ENCODE assay signal across 24 cellular contexts in genomic region chr15:62868507-62868906, GRCh38.
A peak's percentile ranks its signal among the peaks of the same experiment; 100 is the strongest.
DNase-seq lines count a peak whose midpoint lies in the region; ATAC-seq and TF ChIP-seq lines count a peak whose summit lies in the region.
"Had no signal": no experiment of that assay in that cellular context is flagged by ENCODE, and none has a peak within 500 bp of the region (broad histone marks: within the 10 kb centered on the region; RNA-seq: fewer than 3 reads in every experiment).

No MANE protein-coding gene starts in this region.

- TF ChIP-seq CTCF in SK-N-SH (IDR thresholded peaks at IDR 0.05) (no peak), nephron (IDR thresholded peaks at IDR 0.05; ENCODE audit: unreplicated experiment in 3 of 3) (no peak), GM23338 (conservative IDR thresholded peaks at IDR 0.05; ENCODE audit: low read depth in 2 of 2) (no peak), upper lobe of left lung (IDR thresholded peaks at IDR 0.05) (no peak), psoas muscle (IDR thresholded peaks at IDR 0.05) (no peak)

- H2AFZ ChIP-seq in SK-N-SH (ENCODE audit: low read depth), result no peak overlapping the region
- no peak overlapping the region; the same call in 1 of the 2 replicates for H2AFZ ChIP-seq in GM23338

- no peak for DNase-seq in SK-N-SH
- DNase-seq in fibroblast of gingiva (ENCODE audit: low read depth), result peak; percentile 49
- no peak for DNase-seq in GM23338 (ENCODE audit: low spot score)
- DNase-seq in upper lobe of left lung, result no peak
- no peak for DNase-seq in T1000 (lab: John Stamatoyannopoulos, UW)
- DNase-seq in psoas muscle, result no peak
- DNase-seq: activated CD4-positive, alpha-beta memory T cell treated with anti-CD3 and anti-CD28 coated beads for 36 hours; activated CD8-positive, alpha-beta memory T cell treated with anti-CD3 and anti-CD28 coated beads, Interleukin-2, amount 50 U/mL, for 4 hours; activated naive CD4-positive, alpha-beta T cell treated with anti-CD3 and anti-CD28 coated beads, Interleukin-2, amount 50 U/mL, for 16 hours; amniotic stem cell; Kasumi-1; left ventricle myocardium superior; natural killer cell; NCI-H146; NCI-H446 treated with DMSO at 0.1 percent for 48 hours; spleen had no signal

- H3K27me3 Mint-ChIP-seq in nephron (ENCODE audit: low read depth) (peaks cover 5% of the 10 kb centered on the region), GM23338 (ENCODE audit: insufficient read depth, low read depth, poor library complexity) (no peaks in the 10 kb centered on the region)
- H3K27me3 Mint-ChIP-seq: activated CD4-positive, alpha-beta memory T cell treated with anti-CD3 and anti-CD28 coated beads for 36 hours; type B pancreatic cell had no signal

- peaks cover 5% of the 10 kb centered on the region for H3K36me3 Mint-ChIP-seq in nephron (ENCODE audit: low read depth)
- H3K36me3 Mint-ChIP-seq in GM23338 (ENCODE audit: low read depth), result no peaks in the 10 kb centered on the region
- H3K36me3 Mint-ChIP-seq: activated CD4-positive, alpha-beta memory T cell treated with anti-CD3 and anti-CD28 coated beads for 36 hours; natural killer cell; type B pancreatic cell had no signal

- intact Hi-C loops in psoas muscle (cut with DNase I), result no loop called here

- H3K4me1 ChIP-seq in SK-N-SH (ENCODE audit: control insufficient read depth in 1 of 2, insufficient read depth in 2 of 2, low read depth in 1 of 2, low read length in 1 of 2) (peaks cover 0 to 4% of the 10 kb centered on the region in 2 experiments; a peak in 1 of 4 replicates), GM23338 (ENCODE audit: insufficient read depth) (no peaks in the 10 kb centered on the region), upper lobe of left lung (no peaks in the 10 kb centered on the region), psoas muscle (no peaks in the 10 kb centered on the region)
- H3K4me1 ChIP-seq: spleen had no signal

- ATAC-seq in SK-N-SH treated with all-trans-retinoic acid at 6 μM for 48 hours (peak; percentile 63; the same call in 2 of the 3 replicates), GM23338 (no peak), upper lobe of left lung (ENCODE audit: low FRiP score in 2 of 2) (no peak), psoas muscle (no peak)
- ATAC-seq: activated CD4-positive, CD25-positive, alpha-beta regulatory T cell treated with anti-CD3 and anti-CD28 coated beads, Interleukin-2, amount 50 U/mL, for 24 hours; left ventricle myocardium superior; natural killer cell had no signal

- H3K4me3 Mint-ChIP-seq in nephron (no peak overlapping the region), GM23338 (no peak overlapping the region)
- H3K4me3 Mint-ChIP-seq: activated CD4-positive, alpha-beta memory T cell treated with anti-CD3 and anti-CD28 coated beads for 36 hours; B cell; natural killer cell; T-helper 1 cell treated with Interleukin-12 subunit alpha and Interleukin-12 subunit beta and Interleukin-4 antibody, amounts not matched to agents 30 μg/mL and 1 μg/mL, for 36 hours; type B pancreatic cell had no signal

- H3K79me2 ChIP-seq in SK-N-SH (ENCODE audit: insufficient read depth), result no peaks in the 10 kb centered on the region
- no peaks in the 10 kb centered on the region for H3K79me2 ChIP-seq in GM23338 (replicated peaks; ENCODE audit: insufficient read depth)

- H3K4me3 ChIP-seq in SK-N-SH (ENCODE audit: low read depth in 2 of 2, low read length in 1 of 2) (no peak overlapping the region), GM23338 (no peak overlapping the region), upper lobe of left lung (no peak overlapping the region), psoas muscle (no peak overlapping the region)
- H3K4me3 ChIP-seq: spleen had no signal

- H3K27ac Mint-ChIP-seq in nephron (peak overlapping the region in 2 of 3 experiments; percentile 4 to 23), GM23338 (no peak overlapping the region)
- H3K27ac Mint-ChIP-seq: activated CD4-positive, alpha-beta memory T cell treated with anti-CD3 and anti-CD28 coated beads for 36 hours; B cell; natural killer cell; T-helper 1 cell treated with Interleukin-12 subunit alpha and Interleukin-12 subunit beta and Interleukin-4 antibody, amounts not matched to agents 30 μg/mL and 1 μg/mL, for 36 hours; type B pancreatic cell had no signal

- H3K27me3 ChIP-seq in SK-N-SH (ENCODE audit: insufficient read depth) (no peaks in the 10 kb centered on the region), GM23338 (ENCODE audit: insufficient read depth) (no peaks in the 10 kb centered on the region), upper lobe of left lung (no peaks in the 10 kb centered on the region), psoas muscle (ENCODE audit: insufficient read depth in 3 of 3, low read length in 2 of 3) (no peaks in the 10 kb centered on the region)

- H3K9me3 Mint-ChIP-seq in nephron, result peaks cover 2% of the 10 kb centered on the region
- H3K9me3 Mint-ChIP-seq in GM23338, result peaks cover 6% of the 10 kb centered on the region; the same call in 2 of the 3 replicates
- H3K9me3 Mint-ChIP-seq: natural killer cell; T-helper 1 cell treated with Interleukin-12 subunit alpha and Interleukin-12 subunit beta and Interleukin-4 antibody, amounts not matched to agents 30 μg/mL and 1 μg/mL, for 36 hours; type B pancreatic cell had no signal

- peaks cover 10% of the 10 kb centered on the region for H3F3A ChIP-seq in SK-N-SH (replicated peaks; ENCODE audit: insufficient read depth)
- no peaks in the 10 kb centered on the region for H3F3A ChIP-seq in GM23338 (replicated peaks; ENCODE audit: low read depth)

- H3K27ac ChIP-seq in SK-N-SH (ENCODE audit: low read depth in 2 of 2, low read length in 1 of 2) (no peak overlapping the region), GM23338 (ENCODE audit: low read depth) (no peak overlapping the region), upper lobe of left lung (no peak overlapping the region), psoas muscle (no peak overlapping the region)
- H3K27ac ChIP-seq: 22Rv1, epithelial cell of prostate, spleen had no signal

- TF ChIP-seq EP300 in SK-N-SH (IDR thresholded peaks at IDR 0.05; ENCODE audit: borderline replicate concordance in 1 of 2, low read depth in 1 of 2, low read length in 1 of 2) (no peak), upper lobe of left lung (IDR thresholded peaks at IDR 0.05) (no peak)

- CTCF ChIA-PET in SK-N-SH (lab: Yijun Ruan, JAX), result no interaction called here

- no peaks in the 10 kb centered on the region for H3K9me2 ChIP-seq in SK-N-SH
- H3K9me2 ChIP-seq in GM23338 (ENCODE audit: insufficient read depth), result no peaks in the 10 kb centered on the region

- no peak for TF ChIP-seq POLR2A in upper lobe of left lung (IDR thresholded peaks at IDR 0.05)

- H3K9me3 ChIP-seq in SK-N-SH (no peaks in the 10 kb centered on the region), upper lobe of left lung (no peaks in the 10 kb centered on the region), psoas muscle (no peaks in the 10 kb centered on the region)

- H4K20me1 ChIP-seq in SK-N-SH (ENCODE audit: insufficient read depth) (no peaks in the 10 kb centered on the region), GM23338 (replicated peaks; ENCODE audit: insufficient read depth) (no peaks in the 10 kb centered on the region)

- H3K36me3 ChIP-seq in SK-N-SH (replicated peaks in 1 of 2; ENCODE audit: control insufficient read depth in 1 of 2, insufficient read depth in 2 of 2, low read length in 1 of 2) (no peaks in the 10 kb centered on the region), GM23338 (ENCODE audit: insufficient read depth) (no peaks in the 10 kb centered on the region), upper lobe of left lung (no peaks in the 10 kb centered on the region), psoas muscle (ENCODE audit: insufficient read depth in 1 of 2, low read depth in 1 of 2) (no peaks in the 10 kb centered on the region)
- H3K36me3 ChIP-seq: spleen had no signal

- no peak overlapping the region for H3K9ac ChIP-seq in SK-N-SH

- TF ChIP-seq RAD21 in SK-N-SH (IDR thresholded peaks at IDR 0.05; ENCODE audit: low read length), result no peak

- WGBS in SK-N-SH (ENCODE audit: low lambda C conversion rate), result 83% methylated on average over 6 of the region's 6 CpGs
- 92 to 97% methylated on average over 6 of the region's 6 CpGs for WGBS in upper lobe of left lung, 2 donors
- WGBS in psoas muscle, 3 donors, result 72 to 78% (median 77%) methylated on average over 6 of the region's 6 CpGs

- H3K4me2 ChIP-seq in SK-N-SH (no peak overlapping the region), GM23338 (no peak overlapping the region)

- POLR2A ChIA-PET in SK-N-SH (lab: Yijun Ruan, JAX), result no interaction called here

- H3K4me1 Mint-ChIP-seq in nephron (peaks cover 14% of the 10 kb centered on the region), GM23338 (no peaks in the 10 kb centered on the region; the same call in 2 of the 3 replicates)
- H3K4me1 Mint-ChIP-seq: B cell, natural killer cell had no signal

TF ChIP-seq in SK-N-SH treated with all-trans-retinoic acid at 6 μM for 48 hours, 23 proteins besides CTCF, POLR2A, EP300 and RAD21 (continues in another document):
- no peak for TF ChIP-seq ESRRG (CRISPR knock-in tag; IDR thresholded peaks at IDR 0.05)

TF ChIP-seq in SK-N-SH, 30 proteins besides CTCF, POLR2A, EP300 and RAD21 (continues in another document):
- TF ChIP-seq YY1 (IDR thresholded peaks at IDR 0.05; ENCODE audit: low read depth) (no peak), PBX3 (IDR thresholded peaks at IDR 0.05) (no peak), FOXM1 (IDR thresholded peaks at IDR 0.05; ENCODE audit: low read depth) (no peak), CHD2 (IDR thresholded peaks at IDR 0.05; ENCODE audit: low read length, partially characterized antibody) (no peak)

TF ChIP-seq in GM23338, 12 proteins besides CTCF, POLR2A, EP300 and RAD21 (continues in another document):
- no peak for TF ChIP-seq EZH2phosphoT487 (IDR thresholded peaks at IDR 0.05; ENCODE audit: unreplicated experiment)
- no peak for TF ChIP-seq ZNF331 (CRISPR knock-in tag; IDR thresholded peaks at IDR 0.05; ENCODE audit: low read depth)
- no peak for TF ChIP-seq EZH2 (IDR thresholded peaks at IDR 0.05; ENCODE audit: low read depth, unreplicated experiment)
- no peak for TF ChIP-seq STAT1 (IDR thresholded peaks at IDR 0.05; ENCODE audit: unreplicated experiment)
- TF ChIP-seq JUNB (IDR thresholded peaks at IDR 0.05; ENCODE audit: unreplicated experiment), result no peak
